Comparison of ENCODE assay signal across 1 cellular context in genomic region chr5:134566741-134567221, GRCh38.
TF ChIP-seq lines count a peak whose summit lies in the region.

No MANE protein-coding gene starts in this region.

TF ChIP-seq in IMR-90, 13 proteins besides CTCF, POLR2A, EP300 and RAD21:
- TF ChIP-seq BHLHE40 (IDR thresholded peaks at IDR 0.05; ENCODE audit: low read depth, low read length) (no peak), USF2 (IDR thresholded peaks at IDR 0.05; ENCODE audit: low read depth, low read length) (no peak), MXI1 (IDR thresholded peaks at IDR 0.05; ENCODE audit: borderline replicate concordance, low read depth, low read length) (no peak), RFX5 (IDR thresholded peaks at IDR 0.05; ENCODE audit: low read depth, low read length) (no peak), CEBPB (IDR thresholded peaks at IDR 0.05; ENCODE audit: low read depth, low read length) (no peak), MAZ (IDR thresholded peaks at IDR 0.05; ENCODE audit: borderline replicate concordance, low read depth, low read length) (no peak), NFE2L2 (IDR thresholded peaks at IDR 0.05; ENCODE audit: low read depth, low read length) (no peak), CHD1 (IDR thresholded peaks at IDR 0.05; ENCODE audit: low read depth, low read length) (no peak), RCOR1 (IDR thresholded peaks at IDR 0.05; ENCODE audit: insufficient replicate concordance, low read length) (no peak), ELK1 (IDR thresholded peaks at IDR 0.05; ENCODE audit: borderline replicate concordance, low read depth, low read length) (no peak), FOS (IDR thresholded peaks at IDR 0.05; ENCODE audit: low read depth, low read length) (no peak), MAFK (IDR thresholded peaks at IDR 0.05; ENCODE audit: low read depth, low read length) (no peak), SMC3 (IDR thresholded peaks at IDR 0.05; ENCODE audit: low read depth, low read length) (no peak)
